ENCODE assay signal across 8 cellular contexts in the genomic region with DNA sequence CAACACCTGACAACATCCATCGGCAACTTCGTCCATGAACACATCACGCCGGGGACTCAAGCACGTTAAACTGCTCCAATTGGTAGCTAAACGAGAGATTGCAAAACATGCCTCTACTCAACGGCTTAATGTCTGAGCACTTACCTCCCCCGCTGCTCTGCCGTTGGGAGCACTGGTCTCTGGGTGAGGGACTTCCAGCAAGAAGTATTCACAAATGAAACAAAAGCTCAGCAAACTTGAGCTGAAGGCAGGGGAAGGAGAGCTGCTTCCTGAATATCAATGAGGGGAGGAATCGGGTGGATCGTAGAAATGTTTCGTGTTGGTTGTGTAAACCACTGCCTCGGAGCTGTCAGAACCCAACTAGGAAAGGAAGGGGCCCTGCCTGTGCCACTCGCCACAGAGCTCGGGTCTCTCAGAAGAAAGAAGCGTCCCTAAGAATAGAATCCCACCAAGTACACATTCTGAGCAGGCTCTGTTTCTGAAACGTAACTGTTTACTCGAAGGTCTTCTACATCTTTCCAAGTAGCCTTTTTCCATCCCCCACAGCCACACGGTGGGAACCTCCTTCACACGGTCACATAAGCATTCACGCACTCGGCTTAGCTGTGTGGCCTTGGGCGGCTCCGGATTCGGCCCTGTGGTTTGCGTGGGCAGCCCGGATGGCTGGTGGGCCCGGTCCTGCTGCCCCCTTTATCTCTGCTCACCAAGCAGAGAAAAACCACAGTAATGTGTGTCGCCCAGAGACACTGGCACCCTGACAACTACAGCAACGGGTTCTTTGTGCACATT.
A peak's percentile ranks its signal among the peaks of the same experiment; 100 is the strongest.
DNase-seq lines count a peak whose midpoint lies in the region; TF ChIP-seq lines count a peak whose summit lies in the region.

A gene (minus strand): TSS at position 216 of the 789 bp plus-strand sequence. CDS start 524 bp downstream, outside the sequence.

- H3K36me3 ChIP-seq in neutrophil = peaks cover under 1% of the 10 kb centered on the region

- peaks cover 11% of the 10 kb centered on the region for H3K9me3 ChIP-seq in neutrophil

- peak within 1 kb of the TSS in 1 of 2 experiments; percentile 50 for H3K4me3 ChIP-seq in neutrophil (ENCODE audit: low read depth in 1 of 2, low read length in 1 of 2)

- DNase-seq in GM13976 (ENCODE audit: low spot score) = peak; percentile 56
- DNase-seq in OCI-M2 (lab: John Stamatoyannopoulos, UW; ENCODE audit: unreplicated experiment) = peak; percentile 73
- peak; percentile 10 for DNase-seq in cerebellar cortex (ENCODE audit: low spot score)
- DNase-seq in NCI-H2171 (lab: John Stamatoyannopoulos, UW) = no peak
- DNase-seq in DMS79 treated with DMSO at 0.1 percent for 48 hours (lab: John Stamatoyannopoulos, UW) = no peak
- no peak for DNase-seq in SW 1271 (lab: John Stamatoyannopoulos, UW)
- no peak for DNase-seq in NCI-H345 (lab: John Stamatoyannopoulos, UW)

- in situ Hi-C loops in GM13976 (cut with MboI; ENCODE audit: low sequenced_read_pairs, unreplicated experiment) = no loop called here

- TF ChIP-seq CTCF in GM13976 (IDR thresholded peaks at IDR 0.05; ENCODE audit: borderline replicate concordance, control extremely low read depth, extremely low read depth, insufficient read depth, missing control alignments) (no peak), neutrophil (IDR thresholded peaks at IDR 0.05) (no peak)

- peaks cover 0 to 21% of the 10 kb centered on the region in 2 experiments for H3K4me1 ChIP-seq in neutrophil (ENCODE audit: control insufficient read depth in 1 of 2, insufficient read depth in 1 of 2, low read depth in 1 of 2, low read length in 1 of 2)

- H3K27me3 ChIP-seq in neutrophil = no peaks in the 10 kb centered on the region

- H3K27ac ChIP-seq in neutrophil = peak within 1 kb of the TSS; percentile 54

Comparison
In these comparisons a context has a peak if more than half of its experiments do, and no peak if none do; other contexts are left out.
1. DNase-seq: peak in GM13976 (single experiment), OCI-M2 (single experiment) and cerebellar cortex (single experiment); none in NCI-H2171 (single experiment), DMS79 treated with DMSO at 0.1 percent for 48 hours (single experiment), SW 1271 (0 of 2) and NCI-H345 (single experiment).